ENCODE assay signal across 8 cellular contexts in genomic region chr4:70927502-70928139, GRCh38. TPM values are rescaled to one million over a fixed set of nuclear protein-coding genes. Genes with fewer than 3 reads are reported as not detected.
DNase-seq lines count a peak whose midpoint lies in the region; ATAC-seq and TF ChIP-seq lines count a peak whose summit lies in the region.
"Had no signal": no experiment of that assay in that cellular context is flagged by ENCODE, and none has a peak within 500 bp of the region (broad histone marks: within the 10 kb centered on the region; RNA-seq: fewer than 3 reads in every experiment).

No MANE protein-coding gene starts in this region.

- no peak overlapping the region for H2BK12ac ChIP-seq in H9 (ENCODE audit: insufficient read length, low read depth, low read length)

- intact Hi-C loops in mammary epithelial cell (cut with micrococcal nuclease), result no loop called here

- DNase-seq in H9 (no peak), naive B cell (peak; percentile 43), mucosa of gallbladder (ENCODE audit: low spot score) (no peak), mammary epithelial cell (no peak), OCI-M2 (lab: John Stamatoyannopoulos, UW; ENCODE audit: unreplicated experiment) (no peak)
- DNase-seq: heart right ventricle had no signal

- no peak overlapping the region for H2BK15ac ChIP-seq in H9 (ENCODE audit: low read depth, low read length)

- BruUV-seq in mammary epithelial cell (replicated peaks; lab: Mats Ljungman, UMichigan), result no TSS peak

- no peak overlapping the region for H3K14ac ChIP-seq in H9 (ENCODE audit: insufficient read depth, low read length)

- ATAC-seq in GM18861 (IDR thresholded peaks at IDR 0.05; ENCODE audit: unreplicated experiment) (peak; percentile 57), naive B cell (ENCODE audit: low read depth in 2 of 2) (peak; percentile 73 to 75)

- H3K36me3 Mint-ChIP-seq in H9 (ENCODE audit: insufficient read depth in 1 of 3, low read depth in 3 of 3) (peaks cover 0 to 5% (median 1%) of the 10 kb centered on the region in 3 experiments; a peak in 4 of 7 replicates), naive B cell (no peaks in the 10 kb centered on the region)

- no peak overlapping the region for H3K23ac ChIP-seq in H9 (ENCODE audit: insufficient read length, low read depth, low read length)

- WGBS in H9 (ENCODE audit: extremely low coverage, insufficient read length, low lambda C conversion rate), result no CpG with 5 or more reads among the region's 8 CpGs
- WGBS in mammary epithelial cell (ENCODE audit: low coverage, missing lambda C conversion rate), result 84% methylated on average over 8 of the region's 8 CpGs

- H3K9me3 ChIP-seq in H9 (ENCODE audit: control insufficient read depth, low read depth, low read length), result no peaks in the 10 kb centered on the region
- H3K9me3 ChIP-seq in OCI-LY3 (ENCODE audit: insufficient read depth, low read length), result no peaks in the 10 kb centered on the region
- H3K9me3 ChIP-seq in mammary epithelial cell (replicated peaks; ENCODE audit: insufficient read depth, low read length), result no peaks in the 10 kb centered on the region

- H3T11ph ChIP-seq in H9 (ENCODE audit: low read length), result no peak overlapping the region

- H2AFZ ChIP-seq in H9 (ENCODE audit: low read length) (no peak overlapping the region), OCI-LY3 (ENCODE audit: low read depth, low read length) (no peak overlapping the region), mammary epithelial cell (ENCODE audit: low read depth, low read length) (no peak overlapping the region)

- H3K9ac ChIP-seq in H9 (ENCODE audit: extremely low read depth, insufficient read length, low read length), result no peak overlapping the region
- peak overlapping the region; percentile 1; the same call in 1 of the 2 replicates for H3K9ac ChIP-seq in OCI-LY3 (ENCODE audit: low read length)
- no peak overlapping the region for H3K9ac ChIP-seq in mammary epithelial cell (ENCODE audit: insufficient read depth, low read length)

- H3K4me2 ChIP-seq in H9 (ENCODE audit: insufficient read depth, insufficient read length, low read length), result peak overlapping the region; percentile 3
- peak overlapping the region; percentile 74 for H3K4me2 ChIP-seq in OCI-LY3 (ENCODE audit: low read length)
- no peak overlapping the region for H3K4me2 ChIP-seq in mammary epithelial cell (ENCODE audit: insufficient read depth, low read depth, low read length)

- H3K27me3 Mint-ChIP-seq in H9 (ENCODE audit: low read depth), result no peaks in the 10 kb centered on the region
- no peaks in the 10 kb centered on the region for H3K27me3 Mint-ChIP-seq in naive B cell

- no peak overlapping the region for H2BK120ac ChIP-seq in H9 (ENCODE audit: low read depth, low read length, poor library complexity, severe bottlenecking)

- H4K20me1 ChIP-seq in H9 (ENCODE audit: control insufficient read depth, insufficient read depth, insufficient read length) (no peaks in the 10 kb centered on the region), OCI-LY3 (ENCODE audit: insufficient read depth, low read length) (peaks cover 31% of the 10 kb centered on the region), mammary epithelial cell (ENCODE audit: insufficient read depth, low read length) (no peaks in the 10 kb centered on the region)

- H2BK5ac ChIP-seq in H9 (ENCODE audit: insufficient read length, low read length), result no peak overlapping the region

- no peak overlapping the region for H4K91ac ChIP-seq in H9 (ENCODE audit: insufficient read length, low read depth, low read length)

- TF ChIP-seq CTCF in H9 (conservative IDR thresholded peaks at IDR 0.05) (no peak), OCI-LY3 (IDR thresholded peaks at IDR 0.05; ENCODE audit: low read depth, low read length) (peak; percentile 16; the same call in 1 of the 2 replicates), mammary epithelial cell (conservative IDR thresholded peaks at IDR 0.05 in 1 of 2, IDR thresholded peaks at IDR 0.05 in 1 of 2; ENCODE audit: extremely low read depth in 1 of 2, insufficient read depth in 1 of 2, low read depth in 1 of 2, low read length in 2 of 2) (no peak)

- in situ Hi-C loops in mammary epithelial cell (cut with MboI; ENCODE audit: low sequenced_read_pairs in 2 of 2), result no loop called here

- H4K8ac ChIP-seq in H9 (replicated peaks; ENCODE audit: insufficient read length, low read depth, low read length), result no peak overlapping the region

- H3K79me1 ChIP-seq in H9 (ENCODE audit: insufficient read depth, low read depth, low read length, poor library complexity, severe bottlenecking), result peaks cover 6% of the 10 kb centered on the region

- H3K23me2 ChIP-seq in H9 (ENCODE audit: insufficient read length, low read depth, low read length, poor library complexity, severe bottlenecking), result no peaks in the 10 kb centered on the region

- H3K4me3 ChIP-seq in OCI-LY3 (ENCODE audit: low read length), result peak overlapping the region; percentile 50
- H3K4me3 ChIP-seq in mammary epithelial cell (replicated peaks in 1 of 3; ENCODE audit: insufficient read depth in 1 of 3, low read depth in 2 of 3, low read length in 3 of 3), result no peak overlapping the region
- H3K4me3 ChIP-seq: heart right ventricle had no signal

- no peak overlapping the region; a peak in 1 of 5 replicates for H3K4me3 Mint-ChIP-seq in H9
- H3K4me3 Mint-ChIP-seq in naive B cell, result peak overlapping the region; percentile 1 to 79 (median 58)

- H3K9me3 Mint-ChIP-seq in H9, result no peaks in the 10 kb centered on the region
- no peaks in the 10 kb centered on the region for H3K9me3 Mint-ChIP-seq in naive B cell

- H3K27ac ChIP-seq in H9 (ENCODE audit: insufficient read length, low read depth, low read length) (no peak overlapping the region), OCI-LY3 (ENCODE audit: low read length) (no peak overlapping the region), mammary epithelial cell (ENCODE audit: insufficient read depth, low read depth, low read length) (no peak overlapping the region)
- H3K27ac ChIP-seq: heart right ventricle had no signal

- H3K36me3 ChIP-seq in OCI-LY3 (replicated peaks; ENCODE audit: low read depth, low read length) (no peaks in the 10 kb centered on the region), mammary epithelial cell (ENCODE audit: insufficient read depth, low read length) (no peaks in the 10 kb centered on the region)

- H3K4me1 ChIP-seq in H9 (ENCODE audit: insufficient read depth, low read length) (peaks cover 10% of the 10 kb centered on the region; the same call in 1 of the 2 replicates), OCI-LY3 (ENCODE audit: low read length) (peaks cover 43% of the 10 kb centered on the region), mammary epithelial cell (ENCODE audit: insufficient read depth, low read length) (no peaks in the 10 kb centered on the region)

- H3K27me3 ChIP-seq in H9 (ENCODE audit: insufficient read depth, low read length), result no peaks in the 10 kb centered on the region; the same call in 1 of the 2 replicates
- H3K27me3 ChIP-seq in OCI-LY3 (ENCODE audit: low read depth, low read length), result no peaks in the 10 kb centered on the region
- H3K27me3 ChIP-seq in mammary epithelial cell (ENCODE audit: insufficient read depth, low read length), result no peaks in the 10 kb centered on the region
- H3K27me3 ChIP-seq: heart right ventricle had no signal

- no peak overlapping the region for H3K18ac ChIP-seq in H9 (ENCODE audit: insufficient read length, low read depth, low read length)

- H3K4me1 Mint-ChIP-seq in H9, result peaks cover 38 to 45% of the 10 kb centered on the region in 2 experiments
- H3K4me1 Mint-ChIP-seq in naive B cell, result peaks cover 31 to 52% (median 43%) of the 10 kb centered on the region in 3 donors

- peaks cover 13% of the 10 kb centered on the region; the same call in 1 of the 2 replicates for H3K79me2 ChIP-seq in H9 (ENCODE audit: insufficient read depth, low read length)
- peaks cover 12% of the 10 kb centered on the region for H3K79me2 ChIP-seq in OCI-LY3 (ENCODE audit: low read length)
- peaks cover 83% of the 10 kb centered on the region for H3K79me2 ChIP-seq in mammary epithelial cell (ENCODE audit: insufficient read depth, low read length)

- no peak overlapping the region for H2BK20ac ChIP-seq in H9 (ENCODE audit: low read depth, low read length, poor library complexity, severe bottlenecking)

- dilution Hi-C loops in mammary epithelial cell (cut with HindIII; ENCODE audit: low sequenced_read_pairs), result no loop called here

- H3K4ac ChIP-seq in H9 (ENCODE audit: low read depth, low read length), result no peak overlapping the region

- CTCF ChIA-PET in mammary epithelial cell (lab: Charles Lee; ENCODE audit: low non-redundant PET), result no interaction called here

- no peak overlapping the region for H4K5ac ChIP-seq in H9 (ENCODE audit: insufficient read length, low read depth, low read length)

- H3K56ac ChIP-seq in H9 (ENCODE audit: insufficient read length, low read depth, low read length), result no peak overlapping the region

- H3K27ac Mint-ChIP-seq in H9, result peak overlapping the region; percentile 27 to 62 (median 56); a peak in 3 of 7 replicates
- peak overlapping the region; percentile 17 to 95 (median 58) for H3K27ac Mint-ChIP-seq in naive B cell

- H2AK5ac ChIP-seq in H9 (ENCODE audit: insufficient read length, low read length), result no peak overlapping the region

RNA-seq across cellular contexts. Expression of gene MOB1B, which starts 25.5 kb away (rescaled TPM):
- total RNA-seq in H9 (2021) (29.5 and 30.3 TPM in 2 replicates), mucosa of gallbladder (18.6 TPM), mammary epithelial cell (10 to 100 TPM; 28.2 to 32.3 TPM)
- polyA plus RNA-seq in naive B cell (ENCODE audit: low read depth in 6 of 6) (1 to 10 TPM in 4 of 6 donors, under 1 TPM in 2; 0.91 to 2.1 (median 1.2) TPM), mammary epithelial cell (9.3 TPM)
- polyA minus RNA-seq in mammary epithelial cell, result 21.9 TPM

Comparison
In these comparisons a context has a peak if more than half of its experiments do, and no peak if none do; other contexts are left out.
1. H3K4me3 Mint-ChIP-seq: peak in naive B cell (8 of 8); none in H9 (0 of 2).